ENCODE assay signal across 21 cellular contexts in genomic region chr7:151390594-151391357, GRCh38. TPM values are rescaled to one million over a fixed set of nuclear protein-coding genes. Genes with fewer than 3 reads are reported as not detected.
A peak's percentile ranks its signal among the peaks of the same experiment; 100 is the strongest.
DNase-seq lines count a peak whose midpoint lies in the region; ATAC-seq, FAIRE-seq and TF ChIP-seq lines count a peak whose summit lies in the region.
"Had no signal": no experiment of that assay in that cellular context is flagged by ENCODE, and none has a peak within 500 bp of the region (broad histone marks: within the 10 kb centered on the region; RNA-seq: fewer than 3 reads in every experiment).

No MANE protein-coding gene starts in this region.

- peak overlapping the region; percentile 28 for H3K27ac Mint-ChIP-seq in dendritic cell treated with granulocyte-macrophage colony-stimulating factor and Interleukin-4, amounts not matched to agents 40 ng/mL and 50 ng/mL, for 4 days

- no peak overlapping the region for H3K4me3 ChIP-seq in osteoblast (ENCODE audit: insufficient read depth, low read length)

- peak; percentile 47 for DNase-seq in NCI-H146 (lab: John Stamatoyannopoulos, UW)
- no peak for DNase-seq in NCI-H146 treated with DMSO at 0.1 percent for 48 hours (lab: John Stamatoyannopoulos, UW; ENCODE audit: unreplicated experiment)
- peak; percentile 24 for DNase-seq in MV-4-11 (lab: John Stamatoyannopoulos, UW)
- peak; percentile 79 for DNase-seq in osteoblast (ENCODE audit: insufficient read length, low spot score, missing footprints)
- DNase-seq in H54 (ENCODE audit: insufficient read length, low spot score) = no peak
- no peak for DNase-seq in HPDE6-E6E7 (ENCODE audit: extremely low spot score)
- DNase-seq: 8988T, GF-D8, H9, KBM-7, NCI-H1105, NCI-H187 treated with DMSO at 0.1 percent for 48 hours, NCI-H2171, NCI-H446, NCI-H69, PC-3, T-cell had no signal

- H3K79me2 ChIP-seq in osteoblast (ENCODE audit: insufficient read depth, low read length) = no peaks in the 10 kb centered on the region

- H3K9me3 Mint-ChIP-seq in dendritic cell treated with granulocyte-macrophage colony-stimulating factor and Interleukin-4, amounts not matched to agents 40 ng/mL and 50 ng/mL, for 4 days = no peaks in the 10 kb centered on the region
- H3K9me3 Mint-ChIP-seq: H9, T-cell had no signal

- H3K27ac ChIP-seq in osteoblast (ENCODE audit: low read depth, low read length) = no peak overlapping the region

- TF ChIP-seq POLR2A in H54 (IDR thresholded peaks at IDR 0.05; ENCODE audit: low read depth, low read length) = no peak

- peaks cover 29% of the 10 kb centered on the region for H3K4me1 Mint-ChIP-seq in dendritic cell treated with granulocyte-macrophage colony-stimulating factor and Interleukin-4, amounts not matched to agents 40 ng/mL and 50 ng/mL, for 4 days (ENCODE audit: low read depth)

- H3K4me3 Mint-ChIP-seq in dendritic cell treated with granulocyte-macrophage colony-stimulating factor and Interleukin-4, amounts not matched to agents 40 ng/mL and 50 ng/mL, for 4 days = no peak overlapping the region
- H3K4me3 Mint-ChIP-seq: H9, T-cell had no signal

- no peaks in the 10 kb centered on the region for H3K36me3 Mint-ChIP-seq in dendritic cell treated with granulocyte-macrophage colony-stimulating factor and Interleukin-4, amounts not matched to agents 40 ng/mL and 50 ng/mL, for 4 days (ENCODE audit: low read depth)
- H3K36me3 Mint-ChIP-seq: T-cell had no signal

- no peak for TF ChIP-seq CTCF in osteoblast (IDR thresholded peaks at IDR 0.05; ENCODE audit: extremely low read depth, low read depth, low read length)

- no peaks in the 10 kb centered on the region for H3K4me1 ChIP-seq in osteoblast (ENCODE audit: insufficient read depth, low read length)

- no peak overlapping the region for H2AFZ ChIP-seq in osteoblast (ENCODE audit: low read length)

- no peaks in the 10 kb centered on the region for H3K9me3 ChIP-seq in osteoblast (ENCODE audit: low read depth, low read length)

- no peaks in the 10 kb centered on the region for H3K36me3 ChIP-seq in osteoblast (ENCODE audit: insufficient read depth, low read length)

- no peaks in the 10 kb centered on the region for H4K20me1 ChIP-seq in osteoblast (ENCODE audit: insufficient read depth, low read length)

- H3K27me3 Mint-ChIP-seq in dendritic cell treated with granulocyte-macrophage colony-stimulating factor and Interleukin-4, amounts not matched to agents 40 ng/mL and 50 ng/mL, for 4 days = peaks cover 75% of the 10 kb centered on the region

- intact Hi-C loops in dendritic cell treated with granulocyte-macrophage colony-stimulating factor and Interleukin-4, amounts not matched to agents 40 ng/mL and 50 ng/mL, for 4 days (cut with micrococcal nuclease) = no loop called here

- FAIRE-seq in H54 (lab: Jason Lieb, UNC) = no peak
- FAIRE-seq: GM12891, GM18507 had no signal

- H3K27me3 ChIP-seq in osteoblast (ENCODE audit: insufficient read depth, low read length) = peaks cover 8% of the 10 kb centered on the region

- no peak for ATAC-seq in HG02981 (IDR thresholded peaks at IDR 0.05; ENCODE audit: unreplicated experiment)
- ATAC-seq: PC-3, T-cell had no signal

- no peak overlapping the region for H3K4me2 ChIP-seq in osteoblast (ENCODE audit: insufficient read depth, low read length)

RNA-seq across cellular contexts. Expression of gene WDR86, which starts 19.1 kb away (rescaled TPM):
- 8.5 and 15.6 TPM in 2 replicates for total RNA-seq in osteoblast
- total RNA-seq: PC-3 had no signal

RNA-seq across cellular contexts. Expression of gene NUB1, which starts 49.2 kb away (rescaled TPM):
- 48.9 and 50.7 TPM in 2 replicates for total RNA-seq in osteoblast

RNA-seq across cellular contexts. Expression of gene CRYGN, which starts 49.2 kb away (rescaled TPM):
- total RNA-seq in osteoblast = 0.59 and 0.72 TPM in 2 replicates

Comparison
In these comparisons a context has a peak if more than half of its experiments do, and no peak if none do; other contexts are left out.
1. DNase-seq: peak in NCI-H146 (single experiment), MV-4-11 (single experiment) and osteoblast (single experiment); none in NCI-H146 treated with DMSO at 0.1 percent for 48 hours (single experiment), H54 (single experiment) and HPDE6-E6E7 (single experiment).